In the genomic region with DNA sequence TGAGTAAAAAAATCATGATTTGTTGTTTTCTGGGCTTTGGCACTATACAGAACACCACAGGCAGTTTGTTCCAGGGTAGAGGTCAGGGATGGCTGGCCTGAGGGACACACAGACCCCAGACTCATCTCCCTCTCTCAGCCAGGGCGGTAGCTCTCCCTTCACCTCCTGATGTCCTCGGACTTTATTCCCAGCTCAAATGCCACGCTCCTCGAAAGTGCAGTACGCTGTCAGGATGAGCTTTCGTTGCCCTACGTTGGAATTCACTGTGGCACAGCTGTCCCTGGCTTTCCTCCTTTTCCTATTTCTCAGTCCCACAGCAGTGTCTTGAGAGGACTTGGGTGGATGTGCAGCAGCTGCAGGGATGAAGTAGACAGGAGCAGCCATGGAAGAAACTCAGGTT, we compare ENCODE assay signal across 15 cellular contexts. TPM values are rescaled to one million over a fixed set of nuclear protein-coding genes. Genes with fewer than 3 reads are reported as not detected.
DNase-seq lines count a peak whose midpoint lies in the region; ATAC-seq and TF ChIP-seq lines count a peak whose summit lies in the region.
"Had no signal": no experiment of that assay in that cellular context is flagged by ENCODE, and none has a peak within 500 bp of the region (broad histone marks: within the 10 kb centered on the region; RNA-seq: fewer than 3 reads in every experiment).

No MANE protein-coding gene starts in this region.

- H3K4me3 ChIP-seq in KMS-11 (IDR thresholded peaks at IDR 0.05; ENCODE audit: insufficient read depth, low read depth, low read length) (no peak overlapping the region), subcutaneous abdominal adipose tissue (ENCODE audit: low read depth in 1 of 5, low read length in 5 of 5) (peak overlapping the region in 4 of 5 donors; percentile 13 to 50 (median 36)), trophoblast cell (ENCODE audit: low read depth, low read length) (no peak overlapping the region)

- no peak overlapping the region for H2AK5ac ChIP-seq in trophoblast cell (ENCODE audit: low read length)

- H3K18ac ChIP-seq in trophoblast cell (ENCODE audit: low read length): no peak overlapping the region

- H3K27me3 Mint-ChIP-seq in brain (peaks cover 15% of the 10 kb centered on the region), nephron (ENCODE audit: low read depth) (peaks cover 4% of the 10 kb centered on the region)
- H3K27me3 Mint-ChIP-seq: CD4-positive, alpha-beta memory T cell had no signal

- no peak overlapping the region for H2BK120ac ChIP-seq in trophoblast cell (ENCODE audit: insufficient read depth, low read length, poor library complexity)

- H3K27ac Mint-ChIP-seq in brain (peak overlapping the region in 3 of 5 experiments; percentile 74 to 93 (median 90)), nephron (peak overlapping the region; percentile 97 to 99 (median 98))

- H3K79me2 ChIP-seq in KMS-11 (ENCODE audit: insufficient read depth, low read depth): no peaks in the 10 kb centered on the region
- H3K79me2 ChIP-seq in trophoblast cell (ENCODE audit: control insufficient read depth, insufficient read depth, low read length, poor library complexity): no peaks in the 10 kb centered on the region

- H3K23ac ChIP-seq in trophoblast cell (ENCODE audit: low read length): no peak overlapping the region

- H3K36me3 Mint-ChIP-seq in brain (no peaks in the 10 kb centered on the region), nephron (ENCODE audit: low read depth) (no peaks in the 10 kb centered on the region)
- H3K36me3 Mint-ChIP-seq: CD4-positive, alpha-beta memory T cell had no signal

- TF ChIP-seq CTCF in KMS-11 (conservative IDR thresholded peaks at IDR 0.05; ENCODE audit: low read depth, low read length) (no peak), brain (conservative IDR thresholded peaks at IDR 0.05) (no peak), nephron (IDR thresholded peaks at IDR 0.05; ENCODE audit: unreplicated experiment in 3 of 3) (no peak)

- H3K9ac ChIP-seq in KMS-11 (no peak overlapping the region), subcutaneous abdominal adipose tissue (ENCODE audit: low read length in 5 of 5) (peak overlapping the region; percentile 1 to 87 (median 52)), trophoblast cell (ENCODE audit: low read length) (no peak overlapping the region)

- no peaks in the 10 kb centered on the region for H4K20me1 ChIP-seq in KMS-11 (ENCODE audit: insufficient read depth)

- DNase-seq in DMS79 treated with DMSO at 0.1 percent for 48 hours (lab: John Stamatoyannopoulos, UW) (no peak), trophoblast cell (no peak)
- DNase-seq: CD4-positive, alpha-beta memory T cell; GOT3; mammary epithelial cell; NCI-H2107; stimulated activated CD4-positive, alpha-beta T cell treated with anti-CD3 and anti-CD28 coated beads, Interleukin-2, amount 100 ng/mL, for 48 hours had no signal

- H3K4me1 ChIP-seq in KMS-11 (ENCODE audit: low read depth, poor library complexity, severe bottlenecking): peaks cover 67% of the 10 kb centered on the region
- H3K4me1 ChIP-seq in subcutaneous abdominal adipose tissue (ENCODE audit: control insufficient read depth in 5 of 5, insufficient read depth in 5 of 5, low read length in 5 of 5): peaks cover 27 to 74% (median 54%) of the 10 kb centered on the region in 5 donors
- peaks cover 4 to 8% of the 10 kb centered on the region in 2 experiments for H3K4me1 ChIP-seq in trophoblast cell (ENCODE audit: control insufficient read depth in 1 of 2, insufficient read depth in 2 of 2, low read length in 2 of 2)

- H4K8ac ChIP-seq in trophoblast cell (ENCODE audit: low read depth, low read length): no peak overlapping the region

- H3K9me3 ChIP-seq in subcutaneous abdominal adipose tissue (ENCODE audit: control insufficient read depth in 5 of 5, low read length in 5 of 5) (no peaks in the 10 kb centered on the region), trophoblast cell (ENCODE audit: insufficient read depth, low read depth, low read length) (no peaks in the 10 kb centered on the region)

- H3K14ac ChIP-seq in trophoblast cell (ENCODE audit: low read length): no peak overlapping the region

- no peak overlapping the region for H2AFZ ChIP-seq in KMS-11 (ENCODE audit: low read depth)
- no peak overlapping the region for H2AFZ ChIP-seq in trophoblast cell (ENCODE audit: insufficient read depth, low read length, poor library complexity)

- H2BK5ac ChIP-seq in trophoblast cell (ENCODE audit: low read depth, low read length, poor library complexity): no peak overlapping the region

- H4K91ac ChIP-seq in trophoblast cell (ENCODE audit: low read depth, low read length): no peak overlapping the region

- H4K12ac ChIP-seq in trophoblast cell (ENCODE audit: low read depth, low read length): no peak overlapping the region

- no CpG with 5 or more reads among the region's 7 CpGs for WGBS in trophoblast cell (ENCODE audit: extremely low coverage, insufficient coverage, insufficient read length)

- peaks cover 38% of the 10 kb centered on the region for H3K4me1 Mint-ChIP-seq in brain
- peaks cover 65% of the 10 kb centered on the region for H3K4me1 Mint-ChIP-seq in nephron
- H3K4me1 Mint-ChIP-seq: central memory CD8-positive, alpha-beta T cell had no signal

- H3K36me3 ChIP-seq in KMS-11 (ENCODE audit: insufficient read depth): no peaks in the 10 kb centered on the region
- H3K36me3 ChIP-seq in subcutaneous abdominal adipose tissue (ENCODE audit: control insufficient read depth in 5 of 5, insufficient read depth in 5 of 5, low read length in 5 of 5): no peaks in the 10 kb centered on the region
- H3K36me3 ChIP-seq in trophoblast cell (ENCODE audit: control insufficient read depth in 1 of 2, insufficient read depth in 2 of 2, low read length in 2 of 2): no peaks in the 10 kb centered on the region

- H3K4me3 Mint-ChIP-seq in brain (peak overlapping the region in 2 of 5 experiments; percentile 0 to 14), nephron (peak overlapping the region; percentile 29 to 45 (median 41))
- H3K4me3 Mint-ChIP-seq: central memory CD8-positive, alpha-beta T cell had no signal

- no peak overlapping the region for H2BK12ac ChIP-seq in trophoblast cell (ENCODE audit: low read length)

- no peak overlapping the region for H3K4ac ChIP-seq in trophoblast cell (ENCODE audit: low read depth, low read length)

- H3K9me3 Mint-ChIP-seq in brain: peaks cover 0 to 3% (median 0%) of the 10 kb centered on the region in 5 experiments
- H3K9me3 Mint-ChIP-seq in nephron: no peaks in the 10 kb centered on the region
- H3K9me3 Mint-ChIP-seq: CD4-positive, alpha-beta memory T cell; central memory CD8-positive, alpha-beta T cell had no signal

- H3K27me3 ChIP-seq in KMS-11 (ENCODE audit: insufficient read depth, low read depth) (no peaks in the 10 kb centered on the region), subcutaneous abdominal adipose tissue (ENCODE audit: control insufficient read depth in 5 of 5, insufficient read depth in 4 of 5, low read length in 5 of 5) (no peaks in the 10 kb centered on the region), trophoblast cell (ENCODE audit: insufficient read depth, low read length) (no peaks in the 10 kb centered on the region)

- peaks cover 5% of the 10 kb centered on the region for H3K79me1 ChIP-seq in trophoblast cell (ENCODE audit: low read length)

- H3K4me2 ChIP-seq in KMS-11 (peak overlapping the region; percentile 73; the same call in 1 of the 2 replicates), trophoblast cell (ENCODE audit: low read length) (no peak overlapping the region)

- ATAC-seq in HG03025 (IDR thresholded peaks at IDR 0.05; ENCODE audit: low FRiP score, unreplicated experiment): no peak
- no peak for ATAC-seq in GM21447 (IDR thresholded peaks at IDR 0.05; ENCODE audit: unreplicated experiment)

- H3K27ac ChIP-seq in KMS-11: peak overlapping the region; percentile 46; the same call in 1 of the 2 replicates
- peak overlapping the region; percentile 94 for H3K27ac ChIP-seq in subcutaneous abdominal adipose tissue (ENCODE audit: low read depth, low read length)
- no peak overlapping the region for H3K27ac ChIP-seq in trophoblast cell (ENCODE audit: low read depth, low read length)
- H3K27ac ChIP-seq: epithelial cell of prostate had no signal

RNA-seq across cellular contexts. Expression of gene MGAT1, which starts 15.7 kb away (rescaled TPM):
- polyA plus RNA-seq in brain (ENCODE audit: insufficient read depth, low read depth, low replicate concordance): 48.6 TPM
- 153 and 167 TPM in 2 replicates for polyA plus RNA-seq in trophoblast cell (2013)

RNA-seq across cellular contexts. Expression of gene ZFP62, which starts 42.8 kb away (rescaled TPM):
- 17.6 TPM for polyA plus RNA-seq in brain (ENCODE audit: insufficient read depth, low read depth, low replicate concordance)
- 22.6 and 23.8 TPM in 2 replicates for polyA plus RNA-seq in trophoblast cell (2013)

Comparison
In these comparisons a context has a peak if more than half of its experiments do, and no peak if none do; other contexts are left out.
1. H3K4me3 ChIP-seq: peak in subcutaneous abdominal adipose tissue (4 of 5); none in KMS-11 (single experiment) and trophoblast cell (single experiment).
2. H3K9ac ChIP-seq: peak in subcutaneous abdominal adipose tissue (5 of 5); none in KMS-11 (single experiment) and trophoblast cell (single experiment).